Comparison of ENCODE assay signal across 1 cellular context in genomic region chr14:103384450-103385152, GRCh38.
TF ChIP-seq lines count a peak whose summit lies in the region.

No MANE protein-coding gene starts in this region.

TF ChIP-seq in HEK293, 187 proteins besides CTCF, POLR2A, EP300 and RAD21 (continued from another document):
- no peak for TF ChIP-seq HIC1 (tag by site-specific recombination; IDR thresholded peaks at IDR 0.05)
- no peak for TF ChIP-seq ZNF837 (tag by site-specific recombination; IDR thresholded peaks at IDR 0.05)
- TF ChIP-seq GLIS2 (tag by site-specific recombination; IDR thresholded peaks at IDR 0.05) = no peak
- TF ChIP-seq ZNF146 (tag by site-specific recombination; IDR thresholded peaks at IDR 0.05) = no peak
- no peak for TF ChIP-seq ZNF350 (tag by site-specific recombination; IDR thresholded peaks at IDR 0.05)
- TF ChIP-seq KLF10 (tag by site-specific recombination; IDR thresholded peaks at IDR 0.05) = no peak
- no peak for TF ChIP-seq ZNF416 (tag by site-specific recombination; IDR thresholded peaks at IDR 0.05)
- peak; percentile 83 for TF ChIP-seq ZNF335 (tag by site-specific recombination; conservative IDR thresholded peaks at IDR 0.05)
- TF ChIP-seq ZSCAN16 (tag by site-specific recombination; IDR thresholded peaks at IDR 0.05) = no peak
- 0 out of 2 replicates have a peak, but pooled peaks have one; percentile 16 for TF ChIP-seq OSR2 (tag by site-specific recombination; IDR thresholded peaks at IDR 0.05)
- peak; percentile 91 for TF ChIP-seq ZBTB20 (tag by site-specific recombination; IDR thresholded peaks at IDR 0.05)
- TF ChIP-seq, protein P1, sequence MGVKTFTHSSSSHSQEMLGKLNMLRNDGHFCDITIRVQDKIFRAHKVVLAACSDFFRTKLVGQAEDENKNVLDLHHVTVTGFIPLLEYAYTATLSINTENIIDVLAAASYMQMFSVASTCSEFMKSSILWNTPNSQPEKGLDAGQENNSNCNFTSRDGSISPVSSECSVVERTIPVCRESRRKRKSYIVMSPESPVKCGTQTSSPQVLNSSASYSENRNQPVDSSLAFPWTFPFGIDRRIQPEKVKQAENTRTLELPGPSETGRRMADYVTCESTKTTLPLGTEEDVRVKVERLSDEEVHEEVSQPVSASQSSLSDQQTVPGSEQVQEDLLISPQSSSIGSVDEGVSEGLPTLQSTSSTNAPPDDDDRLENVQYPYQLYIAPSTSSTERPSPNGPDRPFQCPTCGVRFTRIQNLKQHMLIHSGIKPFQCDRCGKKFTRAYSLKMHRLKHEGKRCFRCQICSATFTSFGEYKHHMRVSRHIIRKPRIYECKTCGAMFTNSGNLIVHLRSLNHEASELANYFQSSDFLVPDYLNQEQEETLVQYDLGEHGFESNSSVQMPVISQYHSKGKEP (tag by site-specific recombination; IDR thresholded peaks at IDR 0.05) = peak; percentile 59; the same call in 1 of the 2 replicates
- no peak for TF ChIP-seq ZNF704 (tag by site-specific recombination; IDR thresholded peaks at IDR 0.05)
- TF ChIP-seq ZNF48 (tag by site-specific recombination; IDR thresholded peaks at IDR 0.05) = no peak
- TF ChIP-seq, protein P2, sequence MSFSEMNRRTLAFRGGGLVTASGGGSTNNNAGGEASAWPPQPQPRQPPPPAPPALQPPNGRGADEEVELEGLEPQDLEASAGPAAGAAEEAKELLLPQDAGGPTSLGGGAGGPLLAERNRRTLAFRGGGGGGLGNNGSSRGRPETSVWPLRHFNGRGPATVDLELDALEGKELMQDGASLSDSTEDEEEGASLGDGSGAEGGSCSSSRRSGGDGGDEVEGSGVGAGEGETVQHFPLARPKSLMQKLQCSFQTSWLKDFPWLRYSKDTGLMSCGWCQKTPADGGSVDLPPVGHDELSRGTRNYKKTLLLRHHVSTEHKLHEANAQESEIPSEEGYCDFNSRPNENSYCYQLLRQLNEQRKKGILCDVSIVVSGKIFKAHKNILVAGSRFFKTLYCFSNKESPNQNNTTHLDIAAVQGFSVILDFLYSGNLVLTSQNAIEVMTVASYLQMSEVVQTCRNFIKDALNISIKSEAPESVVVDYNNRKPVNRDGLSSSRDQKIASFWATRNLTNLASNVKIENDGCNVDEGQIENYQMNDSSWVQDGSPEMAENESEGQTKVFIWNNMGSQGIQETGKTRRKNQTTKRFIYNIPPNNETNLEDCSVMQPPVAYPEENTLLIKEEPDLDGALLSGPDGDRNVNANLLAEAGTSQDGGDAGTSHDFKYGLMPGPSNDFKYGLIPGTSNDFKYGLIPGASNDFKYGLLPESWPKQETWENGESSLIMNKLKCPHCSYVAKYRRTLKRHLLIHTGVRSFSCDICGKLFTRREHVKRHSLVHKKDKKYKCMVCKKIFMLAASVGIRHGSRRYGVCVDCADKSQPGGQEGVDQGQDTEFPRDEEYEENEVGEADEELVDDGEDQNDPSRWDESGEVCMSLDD (tag by site-specific recombination; IDR thresholded peaks at IDR 0.05) = no peak
- TF ChIP-seq HOXC10 (CRISPR knock-in tag; IDR thresholded peaks at IDR 0.05) = no peak
- no peak for TF ChIP-seq ZNF600 (tag by site-specific recombination; IDR thresholded peaks at IDR 0.05)
- TF ChIP-seq ZNF792 (tag by site-specific recombination; IDR thresholded peaks at IDR 0.05) = 0 out of 2 replicates have a peak, but pooled peaks have one; percentile 38
- TF ChIP-seq GLI4 (tag by site-specific recombination; IDR thresholded peaks at IDR 0.05) = no peak
- 0 out of 2 replicates have a peak, but pooled peaks have one; percentile 45 for TF ChIP-seq ZBTB7A (tag by site-specific recombination; IDR thresholded peaks at IDR 0.05; ENCODE audit: low read depth)
- TF ChIP-seq ZBTB6 (tag by site-specific recombination; IDR thresholded peaks at IDR 0.05) = peak; percentile 50; the same call in 1 of the 2 replicates
- TF ChIP-seq PRDM4 (tag by site-specific recombination; IDR thresholded peaks at IDR 0.05) = 0 out of 2 replicates have a peak, but pooled peaks have one; percentile 14
- TF ChIP-seq ZNF513 (tag by site-specific recombination; IDR thresholded peaks at IDR 0.05) = no peak
TF ChIP-seq in HEK293: peak in this region for 10.
